9 cellular contexts compared by ENCODE assay signal in genomic region chr7:3177271-3177670, GRCh38.
"Had no signal": no experiment of that assay in that cellular context is flagged by ENCODE, and none has a peak within 500 bp of the region (broad histone marks: within the 10 kb centered on the region; RNA-seq: fewer than 3 reads in every experiment).

No MANE protein-coding gene starts in this region.

- DNase-seq: GM23248, GOT3, H9, HCEC 1CT, HFFc6, KG1 had no signal

- FAIRE-seq: H54, HepG2 had no signal

- H3K27ac ChIP-seq: GM23248, HL-60 had no signal

- H3K4me3 ChIP-seq: GM23248 had no signal

- H2AFZ ChIP-seq: GM23248 had no signal

- ATAC-seq: HepG2 had no signal

- H3K9ac ChIP-seq: GM23248 had no signal
